ENCODE assay signal across 26 cellular contexts in genomic region chr4:112125416-112125815, GRCh38.
"Had no signal": no experiment of that assay in that cellular context is flagged by ENCODE, and none has a peak within 500 bp of the region (broad histone marks: within the 10 kb centered on the region; RNA-seq: fewer than 3 reads in every experiment).

No MANE protein-coding gene starts in this region.

- H3K4me3 ChIP-seq: neural progenitor cell, ovary, psoas muscle, right lobe of liver, sigmoid colon, suprapubic skin, testis, tibial artery, transverse colon, upper lobe of right lung, uterus had no signal

- H3K9ac ChIP-seq: neural progenitor cell, parathyroid adenoma had no signal

- H2AFZ ChIP-seq: neural progenitor cell, parathyroid adenoma had no signal

- H3K27ac ChIP-seq: neural progenitor cell, ovary, parathyroid adenoma, psoas muscle, right lobe of liver, sigmoid colon, suprapubic skin, testis, tibial artery, transverse colon, upper lobe of right lung, uterus had no signal

- FAIRE-seq: small intestine had no signal

- H3K79me2 ChIP-seq: parathyroid adenoma had no signal

- H3K36me3 ChIP-seq: neural progenitor cell, ovary, right lobe of liver, sigmoid colon, suprapubic skin, tibial artery, transverse colon, upper lobe of right lung, uterus had no signal

- H3K4me2 ChIP-seq: neural progenitor cell had no signal

- H3K4me1 ChIP-seq: neural progenitor cell, parathyroid adenoma, right lobe of liver, sigmoid colon, suprapubic skin, testis, transverse colon, upper lobe of right lung, uterus had no signal

- H3K27me3 ChIP-seq: neural progenitor cell, ovary, right lobe of liver, sigmoid colon, suprapubic skin, testis, tibial artery, transverse colon, upper lobe of right lung, uterus had no signal

- H3K9me3 ChIP-seq: ovary, psoas muscle, right lobe of liver, sigmoid colon, suprapubic skin, testis, tibial artery, transverse colon, upper lobe of right lung, uterus had no signal

- DNase-seq: natural killer cell; occipital lobe; ovary; posterior cingulate gyrus; psoas muscle; right cardiac atrium; right lobe of liver; sigmoid colon; small intestine; stimulated activated CD4-positive, alpha-beta T cell treated with anti-CD3 and anti-CD28 coated beads, Interleukin-15, amount 100 ng/mL, for 24 hours; stimulated activated CD4-positive, alpha-beta T cell treated with anti-CD3 and anti-CD28 coated beads, Interleukin-2, amount 100 ng/mL, for 24 hours; stimulated activated CD4-positive, alpha-beta T cell treated with anti-CD3 and anti-CD28 coated beads, Interleukin-2, amount 100 ng/mL, for 48 hours; stimulated activated CD4-positive, alpha-beta T cell treated with anti-CD3 and anti-CD28 coated beads, Interleukin-4, amount 100 ng/mL, for 24 hours; stimulated activated naive CD4-positive, alpha-beta T cell; stimulated activated naive CD8-positive, alpha-beta T cell treated with anti-CD3 and anti-CD28 coated beads, Interleukin-15, amount 100 ng/mL, for 72 hours; stimulated activated naive CD8-positive, alpha-beta T cell treated with anti-CD3 and anti-CD28 coated beads, Interleukin-15, Interleukin-2, amounts not matched to agents 100 U/mL and 50 U/mL, for 24 hours; substantia nigra; testis; tibial artery; transverse colon; upper lobe of right lung; uterus had no signal

- ATAC-seq: natural killer cell; psoas muscle; right cardiac atrium; right lobe of liver; stimulated activated memory B cell treated with anti-CD40 and anti-IgM and Interleukin-4, amounts not matched to agents 10 μg/mL and 1 μg/mL and 100 μg/mL, for 72 hours; stimulated activated naive CD8-positive, alpha-beta T cell treated with anti-CD3 and anti-CD28 coated beads, Interleukin-15, amount 100 ng/mL, for 72 hours; stimulated activated naive CD8-positive, alpha-beta T cell treated with anti-CD3 and anti-CD28 coated beads, Interleukin-15, Interleukin-2, amounts not matched to agents 100 U/mL and 50 U/mL, for 24 hours; upper lobe of right lung had no signal
